ENCODE assay signal across 8 cellular contexts in genomic region chr2:102355526-102356380, GRCh38. TPM values are rescaled to one million over a fixed set of nuclear protein-coding genes. Genes with fewer than 3 reads are reported as not detected.
DNase-seq lines count a peak whose midpoint lies in the region; ATAC-seq and TF ChIP-seq lines count a peak whose summit lies in the region.

A gene with protein sequence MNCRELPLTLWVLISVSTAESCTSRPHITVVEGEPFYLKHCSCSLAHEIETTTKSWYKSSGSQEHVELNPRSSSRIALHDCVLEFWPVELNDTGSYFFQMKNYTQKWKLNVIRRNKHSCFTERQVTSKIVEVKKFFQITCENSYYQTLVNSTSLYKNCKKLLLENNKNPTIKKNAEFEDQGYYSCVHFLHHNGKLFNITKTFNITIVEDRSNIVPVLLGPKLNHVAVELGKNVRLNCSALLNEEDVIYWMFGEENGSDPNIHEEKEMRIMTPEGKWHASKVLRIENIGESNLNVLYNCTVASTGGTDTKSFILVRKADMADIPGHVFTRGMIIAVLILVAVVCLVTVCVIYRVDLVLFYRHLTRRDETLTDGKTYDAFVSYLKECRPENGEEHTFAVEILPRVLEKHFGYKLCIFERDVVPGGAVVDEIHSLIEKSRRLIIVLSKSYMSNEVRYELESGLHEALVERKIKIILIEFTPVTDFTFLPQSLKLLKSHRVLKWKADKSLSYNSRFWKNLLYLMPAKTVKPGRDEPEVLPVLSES (plus strand): TSS chr2:102355796. CDS start chr2:102362661, 6,865 bp downstream.

- peak within 1 kb of the TSS; percentile 74 to 82 for H3K9ac ChIP-seq in colonic mucosa (ENCODE audit: low read depth in 2 of 2, low read length in 2 of 2)

- H3K36me3 ChIP-seq in colonic mucosa = no peaks in the 10 kb centered on the region
- H3K36me3 ChIP-seq in left lung = no peaks in the 10 kb centered on the region

- ATAC-seq in HG02763 (IDR thresholded peaks at IDR 0.05; ENCODE audit: unreplicated experiment) (peak; percentile 94), left lung (peak; percentile 100)

- peak; percentile 83 for TF ChIP-seq CTCF in colonic mucosa (IDR thresholded peaks at IDR 0.05)
- peak; percentile 75 to 83 for TF ChIP-seq CTCF in left lung (IDR thresholded peaks at IDR 0.05)

- DNase-seq in NCI-H2227 (lab: John Stamatoyannopoulos, UW; ENCODE audit: unreplicated experiment) (peak; percentile 34), NCI-H2227 treated with DMSO at 0.1 percent for 48 hours (lab: John Stamatoyannopoulos, UW) (no peak), NCI-H1930 (lab: John Stamatoyannopoulos, UW) (peak; percentile 56 to 72), colonic mucosa (peak; percentile 76), left lung (peak; percentile 81 to 97)
- DNase-seq in activated CD4-positive, alpha-beta T cell treated with anti-CD3 and anti-CD28 coated beads for 1 hour = peak; percentile 54
- DNase-seq in stimulated activated CD4-positive, alpha-beta T cell treated with anti-CD3 and anti-CD28 coated beads, Interleukin-2, amount 100 ng/mL, for 4 hours (ENCODE audit: low read depth) = peak; percentile 63

- H3K4me3 ChIP-seq in colonic mucosa (peak within 1 kb of the TSS; percentile 73), left lung (peak within 1 kb of the TSS; percentile 65 to 69)

- H3K9me3 ChIP-seq in colonic mucosa (no peaks in the 10 kb centered on the region), left lung (no peaks in the 10 kb centered on the region)

- H3K4me1 ChIP-seq in colonic mucosa = peaks cover 3% of the 10 kb centered on the region
- peaks cover 0 to 39% of the 10 kb centered on the region in 2 donors for H3K4me1 ChIP-seq in left lung

- H3K27me3 ChIP-seq in colonic mucosa (no peaks in the 10 kb centered on the region), left lung (no peaks in the 10 kb centered on the region)

- peak within 1 kb of the TSS; percentile 59 for H3K27ac ChIP-seq in colonic mucosa
- peak within 1 kb of the TSS; percentile 2 to 90 for H3K27ac ChIP-seq in left lung

- intact Hi-C loops in colonic mucosa (cut with DNase I) = loop anchor here (5.0 kb wide), 1 partner anchor 92 kb away; no protein-coding TSS in a partner anchor
- intact Hi-C loops in left lung (cut with DNase I) = no loop called here

RNA-seq across cellular contexts. Expression of the gene that starts here (rescaled TPM):
- total RNA-seq in colonic mucosa = 1 to 10 TPM; 1.1 to 3.0 TPM
- 10 to 100 TPM in 1 of 2 donors, 1 to 10 TPM in 1; 3.8 to 35.6 TPM for total RNA-seq in left lung
